8 cellular contexts compared by ENCODE assay signal in the genomic region with DNA sequence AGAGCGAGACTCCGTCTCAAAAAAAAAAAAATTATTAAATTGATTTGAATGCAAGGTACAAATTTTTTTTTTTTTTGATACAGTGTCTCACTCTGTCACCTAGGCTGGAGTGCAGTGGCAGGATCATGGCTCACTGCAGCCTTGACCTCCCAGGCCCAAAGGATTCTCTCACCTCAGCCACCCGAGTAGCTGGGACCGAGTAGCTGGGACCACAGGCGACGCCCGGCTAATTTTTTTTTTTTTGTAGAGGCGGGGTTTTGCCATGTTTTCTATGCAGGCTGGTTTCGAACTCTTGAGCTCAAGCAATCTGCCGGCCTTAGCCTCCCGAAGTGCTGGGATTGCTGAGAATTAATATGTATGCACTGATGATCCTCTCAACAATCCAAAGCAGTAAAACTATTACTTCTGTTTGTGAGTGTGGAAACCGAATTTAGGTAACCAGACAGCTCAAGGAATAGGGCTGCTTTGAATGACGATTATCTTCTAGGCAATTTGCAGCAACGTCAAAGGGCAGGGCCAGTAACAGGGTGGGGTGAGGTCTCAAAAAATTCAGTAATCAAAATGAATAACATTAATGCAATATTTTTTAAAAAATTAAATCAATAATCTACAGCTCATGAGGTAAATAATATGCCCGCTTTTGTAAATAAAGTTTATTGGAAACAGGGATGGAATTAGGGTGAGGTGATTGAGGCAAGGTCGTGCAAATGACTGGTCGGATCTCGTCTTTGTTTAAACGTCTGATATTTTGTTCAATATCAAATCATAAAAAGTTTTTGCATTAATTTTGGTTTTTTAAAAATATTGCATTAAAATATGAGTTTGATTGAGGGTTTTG. TPM values are rescaled to one million over a fixed set of nuclear protein-coding genes. Genes with fewer than 3 reads are reported as not detected.
DNase-seq lines count a peak whose midpoint lies in the region; ATAC-seq and TF ChIP-seq lines count a peak whose summit lies in the region.

No MANE protein-coding gene starts in this region.

- H3K36me3 ChIP-seq in HUES64 (ENCODE audit: insufficient read depth, low read length): peaks cover 26% of the 10 kb centered on the region
- no peaks in the 10 kb centered on the region for H3K36me3 ChIP-seq in lower lobe of right lung

- no peak for TF ChIP-seq CTCF in CD14-positive monocyte (IDR thresholded peaks at IDR 0.05)
- TF ChIP-seq CTCF in astrocyte of the spinal cord (IDR thresholded peaks at IDR 0.05; ENCODE audit: low read depth, low read length): no peak
- no peak for TF ChIP-seq CTCF in lower lobe of right lung (IDR thresholded peaks at IDR 0.05)

- peaks cover 18% of the 10 kb centered on the region for H3K4me1 Mint-ChIP-seq in CD14-positive monocyte

- H3K4me1 ChIP-seq in HUES64 (ENCODE audit: insufficient read depth, low read length) (0 out of 2 replicates have a peak, but pooled peaks cover 3% of the 10 kb centered on the region), lower lobe of right lung (peaks cover 7% of the 10 kb centered on the region)

- H3K27me3 Mint-ChIP-seq in CD14-positive monocyte (ENCODE audit: low read depth in 3 of 3): peaks cover 0 to 2% (median 1%) of the 10 kb centered on the region in 3 donors

- ATAC-seq in lower lobe of right lung (no peak), HG03442 (IDR thresholded peaks at IDR 0.05; ENCODE audit: unreplicated experiment) (no peak)

- H3K27me3 ChIP-seq in HUES64 (ENCODE audit: insufficient read depth, low read length): no peaks in the 10 kb centered on the region
- no peaks in the 10 kb centered on the region for H3K27me3 ChIP-seq in lower lobe of right lung (ENCODE audit: low read depth)

- H3K27ac ChIP-seq in HUES64 (ENCODE audit: low read depth, low read length) (peak overlapping the region; percentile 87; the same call in 1 of the 2 replicates), lower lobe of right lung (peak overlapping the region; percentile 84)

- no peaks in the 10 kb centered on the region for H3K9me3 Mint-ChIP-seq in CD14-positive monocyte

- H3K27ac Mint-ChIP-seq in CD14-positive monocyte: peak overlapping the region; percentile 81 to 91 (median 87)

- no peaks in the 10 kb centered on the region for H3K9me3 ChIP-seq in HUES64 (ENCODE audit: insufficient read depth, low read depth, low read length)
- H3K9me3 ChIP-seq in lower lobe of right lung: no peaks in the 10 kb centered on the region

- in situ Hi-C loops in astrocyte of the spinal cord (cut with HindIII; ENCODE audit: low sequenced_read_pairs): no loop called here

- intact Hi-C loops in CD14-positive monocyte (cut with micrococcal nuclease): no loop called here
- intact Hi-C loops in lower lobe of right lung (cut with DNase I): no loop called here

- H3K9ac ChIP-seq in HUES64 (ENCODE audit: low read depth, low read length): peak overlapping the region; percentile 93

- H3K4me3 Mint-ChIP-seq in CD14-positive monocyte: peak overlapping the region; percentile 86 to 99

- H3K4me3 ChIP-seq in HUES64 (ENCODE audit: low read length): peak overlapping the region; percentile 76
- H3K4me3 ChIP-seq in astrocyte of the spinal cord (ENCODE audit: low read depth, low read length): peak overlapping the region; percentile 68
- peak overlapping the region; percentile 99 for H3K4me3 ChIP-seq in lower lobe of right lung

- DNase-seq in CD14-positive monocyte (ENCODE audit: low spot score) (no peak), astrocyte of the spinal cord (ENCODE audit: low read depth, low spot score) (peak; percentile 12), lower lobe of right lung (no peak), activated gamma-delta T cell (lab: John Stamatoyannopoulos, UW) (no peak), cerebellar nuclear complex (lab: John Stamatoyannopoulos, UW) (no peak)
- no peak for DNase-seq in activated effector memory CD4-positive, alpha-beta T cell treated with anti-CD3 and anti-CD28 coated beads, Interleukin-2, amount 50 U/mL, for 16 hours

- peaks cover 0 to 7% of the 10 kb centered on the region in 2 donors for H3K36me3 Mint-ChIP-seq in CD14-positive monocyte

- WGBS in HUES64: 45% methylated on average over 15 of the region's 19 CpGs

RNA-seq across cellular contexts. Expression of gene CLSPN, which starts 1.2 kb away (rescaled TPM):
- polyA plus RNA-seq in CD14-positive monocyte: under 1 TPM in 1 of 2 donors, not detected in 1; 0.13 TPM
- polyA plus RNA-seq in HUES64 (2013, experiment 1 of 2): 33.8 TPM
- 28.8 TPM for polyA plus RNA-seq in HUES64 (2013, experiment 2 of 2)
- 1.3 TPM for total RNA-seq in lower lobe of right lung

RNA-seq across cellular contexts. Expression of gene AGO4, which starts 39.2 kb away (rescaled TPM):
- 10 to 100 TPM; 20.0 to 24.0 TPM for polyA plus RNA-seq in CD14-positive monocyte
- polyA plus RNA-seq in HUES64 (2013, experiment 1 of 2): 4.2 TPM
- 8.1 TPM for polyA plus RNA-seq in HUES64 (2013, experiment 2 of 2)
- total RNA-seq in lower lobe of right lung: 32.9 TPM

RNA-seq across cellular contexts. Expression of gene C1orf216, which starts 49.9 kb away (rescaled TPM):
- 1 to 10 TPM; 7.7 to 8.9 TPM for polyA plus RNA-seq in CD14-positive monocyte
- 9.9 TPM for polyA plus RNA-seq in HUES64 (2013, experiment 1 of 2)
- 8.4 TPM for polyA plus RNA-seq in HUES64 (2013, experiment 2 of 2)
- 14.3 TPM for total RNA-seq in lower lobe of right lung
